ENCODE assay signal across 16 cellular contexts in the genomic region with DNA sequence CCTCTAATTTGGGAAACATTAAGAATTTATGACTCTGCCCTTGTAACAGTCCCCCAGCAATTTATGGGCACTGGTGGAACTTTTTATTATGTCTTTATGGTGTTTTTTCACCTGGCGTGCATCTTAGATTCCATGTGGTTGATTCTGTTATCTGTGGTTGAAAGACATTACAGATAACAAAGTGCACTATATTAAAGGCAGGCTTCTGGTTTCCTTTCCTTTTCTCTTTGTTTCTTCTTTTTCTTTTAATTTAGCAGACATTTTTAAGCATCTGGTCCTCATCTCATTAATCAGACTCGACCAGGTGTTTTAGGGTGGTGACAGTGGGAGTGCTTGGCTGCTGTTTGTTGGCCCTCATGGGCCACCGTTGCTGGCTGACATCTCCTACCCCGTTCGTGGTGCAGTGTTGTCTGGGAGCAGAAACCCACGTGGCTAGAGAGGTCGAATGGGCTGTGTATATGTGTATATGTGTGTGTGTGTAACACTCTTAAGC.
DNase-seq lines count a peak whose midpoint lies in the region; ATAC-seq, FAIRE-seq and TF ChIP-seq lines count a peak whose summit lies in the region.
"Had no signal": no experiment of that assay in that cellular context is flagged by ENCODE, and none has a peak within 500 bp of the region (broad histone marks: within the 10 kb centered on the region; RNA-seq: fewer than 3 reads in every experiment).

No MANE protein-coding gene starts in this region.

- no peaks in the 10 kb centered on the region for H3K9me3 Mint-ChIP-seq in mesothelial cell of epicardium
- no peaks in the 10 kb centered on the region for H3K9me3 Mint-ChIP-seq in activated T-helper 17 cell treated with anti-CD3 and anti-CD28 coated beads, Interleukin-2, amount 50 U/mL, for 72 hours
- H3K9me3 Mint-ChIP-seq: activated naive CD8-positive, alpha-beta T cell treated with anti-CD3 and anti-CD28 coated beads, Interleukin-2, amount 10 ng/mL, durations not matched to agents 7 days and 5 days; stimulated activated memory B cell treated with anti-CD40 and anti-IgM and Interleukin-4, amounts not matched to agents 10 μg/mL and 1 μg/mL and 100 μg/mL, for 72 hours had no signal

- H2AFZ ChIP-seq in IMR-90 (replicated peaks; ENCODE audit: low read length, poor library complexity), result no peak overlapping the region

- TF ChIP-seq POLR2A in IMR-90 (IDR thresholded peaks at IDR 0.05; ENCODE audit: low read depth, low read length) (no peak), H54 (IDR thresholded peaks at IDR 0.05; ENCODE audit: low read depth, low read length) (no peak)

- H3K4me1 Mint-ChIP-seq in mesothelial cell of epicardium, result peaks cover 64% of the 10 kb centered on the region
- H3K4me1 Mint-ChIP-seq in activated T-helper 17 cell treated with anti-CD3 and anti-CD28 coated beads, Interleukin-2, amount 50 U/mL, for 72 hours, result no peaks in the 10 kb centered on the region
- H3K4me1 Mint-ChIP-seq: B cell; stimulated activated memory B cell treated with anti-CD40 and anti-IgM and Interleukin-4, amounts not matched to agents 10 μg/mL and 1 μg/mL and 100 μg/mL, for 72 hours had no signal

- POLR2A ChIA-PET in IMR-90 (lab: Charles Lee; ENCODE audit: unreplicated experiment), result no interaction called here

- H3K9ac ChIP-seq in IMR-90 (ENCODE audit: low read depth, low read length), result no peak overlapping the region

- no peak overlapping the region for H3K14ac ChIP-seq in IMR-90 (replicated peaks; ENCODE audit: low read depth, low read length)

- no peak overlapping the region for H4K5ac ChIP-seq in IMR-90 (ENCODE audit: low read depth, low read length)

- no peak overlapping the region for H2AK5ac ChIP-seq in IMR-90 (ENCODE audit: low read depth, low read length)

- in situ Hi-C loops in IMR-90 (cut with MboI; ENCODE audit: low sequenced_read_pairs), result no loop called here

- no peak for TF ChIP-seq RAD21 in IMR-90 (IDR thresholded peaks at IDR 0.05; ENCODE audit: low read length)

- no peaks in the 10 kb centered on the region for H3K36me3 Mint-ChIP-seq in mesothelial cell of epicardium
- no peaks in the 10 kb centered on the region for H3K36me3 Mint-ChIP-seq in activated T-helper 17 cell treated with anti-CD3 and anti-CD28 coated beads, Interleukin-2, amount 50 U/mL, for 72 hours (ENCODE audit: low read depth)
- H3K36me3 Mint-ChIP-seq: activated naive CD8-positive, alpha-beta T cell treated with anti-CD3 and anti-CD28 coated beads, Interleukin-2, amount 10 ng/mL, durations not matched to agents 7 days and 5 days; stimulated activated memory B cell treated with anti-CD40 and anti-IgM and Interleukin-4, amounts not matched to agents 10 μg/mL and 1 μg/mL and 100 μg/mL, for 72 hours had no signal

- H3K27ac Mint-ChIP-seq in mesothelial cell of epicardium, result peak overlapping the region; percentile 91
- no peak overlapping the region for H3K27ac Mint-ChIP-seq in activated T-helper 17 cell treated with anti-CD3 and anti-CD28 coated beads, Interleukin-2, amount 50 U/mL, for 72 hours
- H3K27ac Mint-ChIP-seq: activated naive CD8-positive, alpha-beta T cell treated with anti-CD3 and anti-CD28 coated beads, Interleukin-2, amount 10 ng/mL, durations not matched to agents 7 days and 5 days; B cell; H9; stimulated activated memory B cell treated with anti-CD40 and anti-IgM and Interleukin-4, amounts not matched to agents 10 μg/mL and 1 μg/mL and 100 μg/mL, for 72 hours had no signal

- H3K27ac ChIP-seq in IMR-90 (ENCODE audit: insufficient read depth, low read length), result no peak overlapping the region
- H3K27ac ChIP-seq: colonic mucosa, psoas muscle had no signal

- no peak overlapping the region for H2BK15ac ChIP-seq in IMR-90 (ENCODE audit: low read depth, low read length)

- H2BK5ac ChIP-seq in IMR-90 (ENCODE audit: low read depth, low read length, poor library complexity, severe bottlenecking), result no peak overlapping the region

- H3K27me3 Mint-ChIP-seq in mesothelial cell of epicardium (ENCODE audit: low read depth), result peaks cover 26% of the 10 kb centered on the region
- peaks cover 15% of the 10 kb centered on the region for H3K27me3 Mint-ChIP-seq in activated T-helper 17 cell treated with anti-CD3 and anti-CD28 coated beads, Interleukin-2, amount 50 U/mL, for 72 hours

- H3K4me3 ChIP-seq in IMR-90 (ENCODE audit: insufficient read depth, low read depth, low read length), result no peak overlapping the region
- H3K4me3 ChIP-seq: colonic mucosa, psoas muscle had no signal

- peaks cover 2% of the 10 kb centered on the region; the same call in 1 of the 2 replicates for H3K4me1 ChIP-seq in IMR-90 (ENCODE audit: control insufficient read depth, insufficient read depth, low read length)
- H3K4me1 ChIP-seq: colonic mucosa, psoas muscle had no signal

- H3K9me3 ChIP-seq in IMR-90 (ENCODE audit: control insufficient read depth, insufficient read depth, low read length), result no peaks in the 10 kb centered on the region
- H3K9me3 ChIP-seq: colonic mucosa, psoas muscle had no signal

- H4K8ac ChIP-seq in IMR-90 (ENCODE audit: low read depth in 2 of 2, low read length in 2 of 2), result no peak overlapping the region

- no peak overlapping the region for H3K4me2 ChIP-seq in IMR-90 (ENCODE audit: low read depth, low read length)

- dilution Hi-C loops in IMR-90 (cut with HindIII; ENCODE audit: low sequenced_read_pairs, unreplicated experiment), result no loop called here

- no CpG with 5 or more reads among the region's 7 CpGs for WGBS in IMR-90 (ENCODE audit: extremely low coverage in 2 of 2, insufficient read length in 1 of 2), 2 experiments

- no peak overlapping the region for H2BK20ac ChIP-seq in IMR-90 (ENCODE audit: low read depth, low read length)

- H3K79me1 ChIP-seq in IMR-90 (ENCODE audit: low read depth in 1 of 2, low read length in 2 of 2), result no peaks in the 10 kb centered on the region

- FAIRE-seq in H54 (lab: Jason Lieb, UNC), result no peak

- H3K56ac ChIP-seq in IMR-90 (ENCODE audit: extremely low read depth, insufficient read depth, low read length), result no peak overlapping the region

- BruUV-seq in IMR-90 (replicated peaks; lab: Mats Ljungman, UMichigan), result no TSS peak

- H3K27me3 ChIP-seq in IMR-90 (ENCODE audit: control insufficient read depth, insufficient read depth, low read length), result peaks cover 23% of the 10 kb centered on the region
- H3K27me3 ChIP-seq: colonic mucosa had no signal

- H3K9me1 ChIP-seq in IMR-90 (ENCODE audit: insufficient read depth, low read length), result no peaks in the 10 kb centered on the region

- no peaks in the 10 kb centered on the region for H4K20me1 ChIP-seq in IMR-90 (ENCODE audit: insufficient read depth, low read length)

- no peaks in the 10 kb centered on the region for H3K36me3 ChIP-seq in IMR-90 (ENCODE audit: control insufficient read depth, insufficient read depth, low read length)
- H3K36me3 ChIP-seq: colonic mucosa had no signal

- no peak overlapping the region for H3K23ac ChIP-seq in IMR-90 (ENCODE audit: low read depth, low read length)

- peak overlapping the region; percentile 35 for H3K4me3 Mint-ChIP-seq in mesothelial cell of epicardium
- no peak overlapping the region for H3K4me3 Mint-ChIP-seq in activated T-helper 17 cell treated with anti-CD3 and anti-CD28 coated beads, Interleukin-2, amount 50 U/mL, for 72 hours
- H3K4me3 Mint-ChIP-seq: activated naive CD8-positive, alpha-beta T cell treated with anti-CD3 and anti-CD28 coated beads, Interleukin-2, amount 10 ng/mL, durations not matched to agents 7 days and 5 days; B cell; H9; stimulated activated memory B cell treated with anti-CD40 and anti-IgM and Interleukin-4, amounts not matched to agents 10 μg/mL and 1 μg/mL and 100 μg/mL, for 72 hours had no signal

- H3K4ac ChIP-seq in IMR-90 (ENCODE audit: low read depth, low read length), result no peak overlapping the region

- DNase-seq in AG20443 (ENCODE audit: low spot score) (peak; percentile 30), IMR-90 (no peak), amniotic epithelial cell (ENCODE audit: low read depth) (peak; percentile 87), mesothelial cell of epicardium (ENCODE audit: low spot score in 2 of 2, unreplicated experiment in 2 of 2) (peak in 1 of 2 experiments; percentile 50), hypothalamus (lab: John Stamatoyannopoulos, UW) (no peak), H54 (ENCODE audit: insufficient read length, low spot score) (no peak)
- DNase-seq: activated naive CD8-positive, alpha-beta T cell treated with anti-CD3 and anti-CD28 coated beads, Interleukin-2, amount 10 ng/mL, durations not matched to agents 7 days and 5 days; colonic mucosa; H9; NCI-H524; psoas muscle; stimulated activated CD4-positive, alpha-beta T cell treated with anti-CD3 and anti-CD28 coated beads, Interleukin-2, amount 100 ng/mL, for 24 hours had no signal

- intact Hi-C loops in IMR-90 (cut with micrococcal nuclease), result no loop called here

- ATAC-seq in IMR-90 (ENCODE audit: low read depth) (peak; percentile 24; the same call in 1 of the 2 replicates), GM21576 (IDR thresholded peaks at IDR 0.05; ENCODE audit: unreplicated experiment) (no peak)
- no peak for ATAC-seq in activated T-helper 17 cell treated with anti-CD3 and anti-CD28 coated beads, Interleukin-2, amount 50 U/mL, for 72 hours (replicated peaks)
- ATAC-seq: psoas muscle; stimulated activated memory B cell treated with anti-CD40 and anti-IgM and Interleukin-4, amounts not matched to agents 10 μg/mL and 1 μg/mL and 100 μg/mL, for 72 hours had no signal

- no peak overlapping the region for H3K18ac ChIP-seq in IMR-90 (ENCODE audit: low read depth, low read length)

- TF ChIP-seq CTCF in IMR-90 (conservative IDR thresholded peaks at IDR 0.05; ENCODE audit: low read depth, low read length) (no peak), mesothelial cell of epicardium (IDR thresholded peaks at IDR 0.05; ENCODE audit: unreplicated experiment) (no peak)

- CTCF ChIA-PET in IMR-90 (lab: Yijun Ruan, JAX), result no interaction called here

- no peak overlapping the region for H2AK9ac ChIP-seq in IMR-90 (replicated peaks; ENCODE audit: low read depth, low read length, poor library complexity)

- H2BK120ac ChIP-seq in IMR-90 (ENCODE audit: low read depth, low read length), result no peak overlapping the region

- no peak overlapping the region for H4K91ac ChIP-seq in IMR-90 (ENCODE audit: insufficient read depth, low read depth, low read length)

TF ChIP-seq in IMR-90, 13 proteins besides CTCF, POLR2A, EP300 and RAD21 (continues in another document):
- TF ChIP-seq FOS (IDR thresholded peaks at IDR 0.05; ENCODE audit: low read depth, low read length) (no peak), NFE2L2 (IDR thresholded peaks at IDR 0.05; ENCODE audit: low read depth, low read length) (no peak), CHD1 (IDR thresholded peaks at IDR 0.05; ENCODE audit: low read depth, low read length) (no peak), BHLHE40 (IDR thresholded peaks at IDR 0.05; ENCODE audit: low read depth, low read length) (no peak), MAFK (IDR thresholded peaks at IDR 0.05; ENCODE audit: low read depth, low read length) (no peak), MAZ (IDR thresholded peaks at IDR 0.05; ENCODE audit: borderline replicate concordance, low read depth, low read length) (no peak)

Comparison
In these comparisons a context has a peak if more than half of its experiments do, and no peak if none do; other contexts are left out.
1. DNase-seq: peak in AG20443 (single experiment) and amniotic epithelial cell (single experiment); none in IMR-90 (single experiment), hypothalamus (0 of 51) and H54 (single experiment).